Comparison of ENCODE assay signal across 8 cellular contexts in genomic region chr17:62065611-62066468, GRCh38. TPM values are rescaled to one million over a fixed set of nuclear protein-coding genes. Genes with fewer than 3 reads are reported as not detected.
DNase-seq lines count a peak whose midpoint lies in the region; ATAC-seq and TF ChIP-seq lines count a peak whose summit lies in the region.

No MANE protein-coding gene starts in this region.

- peak; percentile 82 for DNase-seq in DMS79 (lab: John Stamatoyannopoulos, UW)
- DNase-seq in KBM-7 = peak; percentile 98
- DNase-seq in PC-3 = peak; percentile 99
- peak; percentile 98 for DNase-seq in activated T-cell treated with anti-CD3 and anti-CD28 coated beads, Interleukin-2, amount 50 U/mL, for 24 hours
- DNase-seq in erythroblast (lab: John Stamatoyannopoulos, UW) = peak; percentile 98 to 99
- DNase-seq in stimulated activated CD8-positive, alpha-beta memory T cell treated with anti-CD3 and anti-CD28 coated beads, Interleukin-4, amount 100 ng/mL, for 4 hours (ENCODE audit: low read depth in 2 of 2, low spot score in 1 of 2) = peak; percentile 94 to 97

- no peaks in the 10 kb centered on the region for H3K9me2 ChIP-seq in PC-3 (replicated peaks; ENCODE audit: low read length)

- H3K27me3 Mint-ChIP-seq in activated T-cell treated with anti-CD3 and anti-CD28 coated beads, Interleukin-2, amount 50 U/mL, for 24 hours = no peaks in the 10 kb centered on the region

- POLR2A ChIA-PET in PC-3 (lab: Charles Lee; ENCODE audit: unreplicated experiment) = interaction anchor here (0.6 to 1.0 kb wide), 8 partner anchors 13 to 483 kb away, joined by 3 to 33 read pairs (median 6); partner anchors contain the start of gene BRIP1

- H3K27ac Mint-ChIP-seq in activated T-cell treated with anti-CD3 and anti-CD28 coated beads, Interleukin-2, amount 50 U/mL, for 24 hours = peak overlapping the region; percentile 98

- peaks cover 40% of the 10 kb centered on the region for H3K36me3 Mint-ChIP-seq in activated T-cell treated with anti-CD3 and anti-CD28 coated beads, Interleukin-2, amount 50 U/mL, for 24 hours (ENCODE audit: low read depth)

- peak; percentile 89 for ATAC-seq in GM21717 (IDR thresholded peaks at IDR 0.05; ENCODE audit: unreplicated experiment)
- ATAC-seq in PC-3 = peak; percentile 94

- peak; percentile 98 for TF ChIP-seq CTCF in PC-3 (conservative IDR thresholded peaks at IDR 0.05; ENCODE audit: low read depth, low read length)

- peaks cover 36% of the 10 kb centered on the region for H4K20me1 ChIP-seq in PC-3 (ENCODE audit: low read length)

- H3K27ac ChIP-seq in PC-3 (ENCODE audit: low read length) (peak overlapping the region; percentile 82), mucosa of rectum (ENCODE audit: low read depth in 2 of 2, low read length in 2 of 2) (peak overlapping the region; percentile 96 to 99)

- TF ChIP-seq POLR2A in erythroblast (IDR thresholded peaks at IDR 0.05; ENCODE audit: low read length) = peak; percentile 81

- H3K79me2 ChIP-seq in PC-3 (ENCODE audit: low read length) = peaks cover 47% of the 10 kb centered on the region

- TSS peak; percentile 61 for BruUV-seq in PC-3 (replicated peaks; lab: Mats Ljungman, UMichigan)

- CTCF ChIA-PET in PC-3 (lab: Charles Lee) = interaction anchor here (0.5 to 1.1 kb wide), 13 partner anchors 27 to 229 kb away, joined by 3 to 43 read pairs (median 6); no protein-coding TSS in a partner anchor

- H3K9me3 ChIP-seq in PC-3 (ENCODE audit: low read length) (no peaks in the 10 kb centered on the region), mucosa of rectum (ENCODE audit: control insufficient read depth in 2 of 2, low read length in 2 of 2) (no peaks in the 10 kb centered on the region)

- H3K4me1 Mint-ChIP-seq in activated T-cell treated with anti-CD3 and anti-CD28 coated beads, Interleukin-2, amount 50 U/mL, for 24 hours (ENCODE audit: low read depth) = peaks cover 31% of the 10 kb centered on the region

- H3K9ac ChIP-seq in PC-3 (ENCODE audit: low read length) (peak overlapping the region; percentile 98), mucosa of rectum (ENCODE audit: low read depth in 1 of 2, low read length in 2 of 2) (peak overlapping the region; percentile 99 to 100)

- H3K36me3 ChIP-seq in PC-3 (ENCODE audit: low read depth, low read length) = peaks cover 11% of the 10 kb centered on the region
- H3K36me3 ChIP-seq in mucosa of rectum (ENCODE audit: control insufficient read depth in 2 of 2, insufficient read depth in 2 of 2, low read length in 2 of 2) = peaks cover 3 to 5% of the 10 kb centered on the region in 2 donors

- peak overlapping the region; percentile 81 for H3K4me2 ChIP-seq in PC-3 (ENCODE audit: low read length)

- intact Hi-C loops in PC-3 (cut with micrococcal nuclease) = loop anchor here (1.0 to 10.0 kb wide), 6 partner anchors 27 to 429 kb away; partner anchors contain the start of genes BRIP1 and INTS2

- H3K4me3 Mint-ChIP-seq in activated T-cell treated with anti-CD3 and anti-CD28 coated beads, Interleukin-2, amount 50 U/mL, for 24 hours = peak overlapping the region; percentile 94

- H3K27me3 ChIP-seq in PC-3 (ENCODE audit: low read length) (no peaks in the 10 kb centered on the region), mucosa of rectum (ENCODE audit: control insufficient read depth in 2 of 2, insufficient read depth in 2 of 2, low read length in 2 of 2) (no peaks in the 10 kb centered on the region)

- in situ Hi-C loops in KBM-7 (cut with MboI; ENCODE audit: low pct_unique_long_range_greater_than_20kb, low sequenced_read_pairs) = no loop called here

- H3K9me3 Mint-ChIP-seq in activated T-cell treated with anti-CD3 and anti-CD28 coated beads, Interleukin-2, amount 50 U/mL, for 24 hours = no peaks in the 10 kb centered on the region

- H3K4me1 ChIP-seq in PC-3 (ENCODE audit: insufficient read depth, low read length) = peaks cover 24% of the 10 kb centered on the region
- peaks cover 10 to 24% of the 10 kb centered on the region in 2 donors for H3K4me1 ChIP-seq in mucosa of rectum (ENCODE audit: control insufficient read depth in 2 of 2, insufficient read depth in 2 of 2, low read length in 2 of 2)

- peak overlapping the region; percentile 96 for H2AFZ ChIP-seq in PC-3 (ENCODE audit: low read length)

- no peaks in the 10 kb centered on the region for H3F3A ChIP-seq in PC-3 (ENCODE audit: low read length, unreplicated experiment)

- peak overlapping the region; percentile 96 for H3K4me3 ChIP-seq in PC-3 (ENCODE audit: low read length)
- H3K4me3 ChIP-seq in mucosa of rectum (ENCODE audit: low read length in 2 of 2) = peak overlapping the region; percentile 97 to 100

RNA-seq across cellular contexts. Expression of gene MED13, which starts 0.8 kb away (rescaled TPM):
- 26.0 and 36.8 TPM in 2 replicates for total RNA-seq in PC-3 (2014; rRNA removed)

Comparison
In these comparisons a context has a peak if more than half of its experiments do, and no peak if none do; other contexts are left out.
1. Peak in every context shown above with its lines: DNase-seq, ATAC-seq, H3K4me3 ChIP-seq and H3K27ac ChIP-seq.